ENCODE assay signal across 8 cellular contexts in the genomic region with DNA sequence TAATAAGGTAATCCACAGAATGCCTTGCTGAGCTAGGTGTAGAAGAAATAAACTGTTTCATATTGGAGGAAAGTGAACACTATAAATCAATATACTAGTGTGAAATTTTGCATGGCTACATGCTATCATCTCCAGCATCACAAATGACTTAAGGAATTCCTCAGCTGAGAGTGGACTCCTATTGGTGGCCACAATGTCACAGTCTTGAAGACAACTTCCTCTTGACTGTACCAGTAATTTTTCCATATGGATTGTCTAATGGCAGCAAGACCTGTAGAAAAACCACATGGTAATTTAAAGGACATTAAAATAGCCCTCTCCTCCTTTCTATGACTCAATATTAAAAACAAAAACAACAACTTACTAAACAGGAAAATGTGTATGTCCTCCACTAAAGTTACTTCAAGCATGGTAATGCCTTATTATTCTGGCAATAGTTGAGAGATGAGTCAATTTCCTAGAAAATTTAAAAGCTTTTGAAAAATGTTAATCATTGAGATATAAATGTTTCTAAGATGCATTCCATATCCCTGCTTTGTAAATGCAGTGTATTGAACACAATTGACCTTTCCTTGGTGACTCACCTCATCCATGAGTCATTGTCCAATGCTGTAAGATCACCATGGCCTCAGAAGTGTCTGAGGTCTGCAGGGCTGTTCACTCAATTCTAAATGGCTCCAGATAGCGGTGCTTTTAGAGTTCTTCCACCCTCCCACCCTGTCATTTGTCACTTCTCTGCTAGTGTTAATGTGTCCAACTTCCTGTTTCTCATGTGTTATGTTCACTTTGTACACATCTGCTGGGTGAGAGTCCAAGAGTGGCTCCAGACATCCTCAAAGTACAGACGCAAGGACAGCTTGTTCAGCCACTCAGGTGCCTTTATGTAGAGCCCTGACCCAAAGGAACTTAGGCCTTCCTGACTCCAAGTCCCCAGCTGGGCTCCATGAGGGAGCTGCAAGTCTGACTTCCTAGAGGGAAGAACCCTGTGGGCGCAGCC. TPM values are rescaled to one million over a fixed set of nuclear protein-coding genes. Genes with fewer than 3 reads are reported as not detected.
DNase-seq lines count a peak whose midpoint lies in the region; ATAC-seq, FAIRE-seq and TF ChIP-seq lines count a peak whose summit lies in the region.

No MANE protein-coding gene starts in this region.

- 43% methylated on average over 3 of the region's 3 CpGs for WGBS in mammary epithelial cell (ENCODE audit: low coverage, missing lambda C conversion rate)
- no CpG with 5 or more reads among the region's 3 CpGs for WGBS in trophoblast cell (ENCODE audit: extremely low coverage, insufficient coverage, insufficient read length)

- H3K4me1 ChIP-seq in mammary epithelial cell (ENCODE audit: insufficient read depth, low read length) (peaks cover 28% of the 10 kb centered on the region), trophoblast cell (ENCODE audit: control insufficient read depth in 1 of 2, insufficient read depth in 2 of 2, low read length in 2 of 2) (peaks cover 8 to 9% of the 10 kb centered on the region in 2 experiments)

- peak overlapping the region; percentile 40 for H3K4me2 ChIP-seq in mammary epithelial cell (ENCODE audit: insufficient read depth, low read depth, low read length)
- no peak overlapping the region for H3K4me2 ChIP-seq in trophoblast cell (ENCODE audit: low read length)

- peak overlapping the region; percentile 73 for H3K14ac ChIP-seq in trophoblast cell (ENCODE audit: low read length)

- H2AFZ ChIP-seq in mammary epithelial cell (ENCODE audit: low read depth, low read length): peak overlapping the region; percentile 20
- H2AFZ ChIP-seq in trophoblast cell (ENCODE audit: insufficient read depth, low read length, poor library complexity): no peak overlapping the region

- dilution Hi-C loops in mammary epithelial cell (cut with HindIII; ENCODE audit: low sequenced_read_pairs): no loop called here

- DNase-seq in GM13976 (ENCODE audit: low spot score): peak; percentile 3
- peak; percentile 35 for DNase-seq in NCI-H2029 (lab: John Stamatoyannopoulos, UW)
- DNase-seq in mammary epithelial cell: peak; percentile 91
- peak; percentile 90 to 94 for DNase-seq in trophoblast cell
- no peak for DNase-seq in NCI-H1417 treated with DMSO at 0.1 percent for 48 hours (lab: John Stamatoyannopoulos, UW)
- no peak for DNase-seq in GM12891 (ENCODE audit: insufficient read length, low spot score)
- DNase-seq in NCI-H146 treated with DMSO at 0.1 percent for 48 hours (lab: John Stamatoyannopoulos, UW; ENCODE audit: unreplicated experiment): no peak

- no TSS peak for BruUV-seq in mammary epithelial cell (replicated peaks; lab: Mats Ljungman, UMichigan)

- H4K91ac ChIP-seq in trophoblast cell (ENCODE audit: low read depth, low read length): peak overlapping the region; percentile 94

- no peaks in the 10 kb centered on the region for H4K20me1 ChIP-seq in mammary epithelial cell (ENCODE audit: insufficient read depth, low read length)

- no peaks in the 10 kb centered on the region for H3K27me3 ChIP-seq in mammary epithelial cell (ENCODE audit: insufficient read depth, low read length)
- no peaks in the 10 kb centered on the region for H3K27me3 ChIP-seq in trophoblast cell (ENCODE audit: insufficient read depth, low read length)

- peaks cover 3% of the 10 kb centered on the region for H3K9me3 ChIP-seq in mammary epithelial cell (replicated peaks; ENCODE audit: insufficient read depth, low read length)
- H3K9me3 ChIP-seq in trophoblast cell (ENCODE audit: insufficient read depth, low read depth, low read length): no peaks in the 10 kb centered on the region

- H3K4me3 ChIP-seq in mammary epithelial cell (replicated peaks in 1 of 3; ENCODE audit: insufficient read depth in 1 of 3, low read depth in 2 of 3, low read length in 3 of 3) (no peak overlapping the region), trophoblast cell (ENCODE audit: low read depth, low read length) (no peak overlapping the region)

- H2BK120ac ChIP-seq in trophoblast cell (ENCODE audit: insufficient read depth, low read length, poor library complexity): peak overlapping the region; percentile 68

- CTCF ChIA-PET in mammary epithelial cell (lab: Charles Lee; ENCODE audit: low non-redundant PET): no interaction called here

- intact Hi-C loops in mammary epithelial cell (cut with micrococcal nuclease): no loop called here

- H4K8ac ChIP-seq in trophoblast cell (ENCODE audit: low read depth, low read length): peak overlapping the region; percentile 40

- TF ChIP-seq CTCF in GM13976 (IDR thresholded peaks at IDR 0.05; ENCODE audit: borderline replicate concordance, control extremely low read depth, extremely low read depth, insufficient read depth, missing control alignments) (no peak), mammary epithelial cell (conservative IDR thresholded peaks at IDR 0.05 in 1 of 2, IDR thresholded peaks at IDR 0.05 in 1 of 2; ENCODE audit: extremely low read depth in 1 of 2, insufficient read depth in 1 of 2, low read depth in 1 of 2, low read length in 2 of 2) (no peak)

- H3K36me3 ChIP-seq in mammary epithelial cell (ENCODE audit: insufficient read depth, low read length): no peaks in the 10 kb centered on the region
- no peaks in the 10 kb centered on the region for H3K36me3 ChIP-seq in trophoblast cell (ENCODE audit: control insufficient read depth in 1 of 2, insufficient read depth in 2 of 2, low read length in 2 of 2)

- H3K18ac ChIP-seq in trophoblast cell (ENCODE audit: low read length): peak overlapping the region; percentile 3

- H3K79me1 ChIP-seq in trophoblast cell (ENCODE audit: low read length): peaks cover 10% of the 10 kb centered on the region

- H4K12ac ChIP-seq in trophoblast cell (ENCODE audit: low read depth, low read length): no peak overlapping the region

- no peak for TF ChIP-seq POLR2A in GM12891 (IDR thresholded peaks at IDR 0.05; ENCODE audit: low read depth, low read length)

- H3K9ac ChIP-seq in mammary epithelial cell (ENCODE audit: insufficient read depth, low read length): no peak overlapping the region
- no peak overlapping the region for H3K9ac ChIP-seq in trophoblast cell (ENCODE audit: low read length)

- H3K4ac ChIP-seq in trophoblast cell (ENCODE audit: low read depth, low read length): peak overlapping the region; percentile 39

- H2AK5ac ChIP-seq in trophoblast cell (ENCODE audit: low read length): peak overlapping the region; percentile 44

- in situ Hi-C loops in GM13976 (cut with MboI; ENCODE audit: low sequenced_read_pairs, unreplicated experiment) (no loop called here), mammary epithelial cell (cut with MboI; ENCODE audit: low sequenced_read_pairs in 2 of 2) (no loop called here)

- H3K27ac ChIP-seq in mammary epithelial cell (ENCODE audit: insufficient read depth, low read depth, low read length) (no peak overlapping the region), trophoblast cell (ENCODE audit: low read depth, low read length) (peak overlapping the region; percentile 85)

- FAIRE-seq in GM12891 (lab: Jason Lieb, UNC): no peak

- H3K23ac ChIP-seq in trophoblast cell (ENCODE audit: low read length): no peak overlapping the region

- no peak for ATAC-seq in GM19467 (IDR thresholded peaks at IDR 0.05; ENCODE audit: unreplicated experiment)

- H3K79me2 ChIP-seq in mammary epithelial cell (ENCODE audit: insufficient read depth, low read length) (no peaks in the 10 kb centered on the region), trophoblast cell (ENCODE audit: control insufficient read depth, insufficient read depth, low read length, poor library complexity) (peaks cover 2% of the 10 kb centered on the region)

- H2BK5ac ChIP-seq in trophoblast cell (ENCODE audit: low read depth, low read length, poor library complexity): peak overlapping the region; percentile 90

- H2BK12ac ChIP-seq in trophoblast cell (ENCODE audit: low read length): peak overlapping the region; percentile 83

TF ChIP-seq in GM12891, 5 proteins besides CTCF, POLR2A, EP300 and RAD21:
- TF ChIP-seq TAF1 (IDR thresholded peaks at IDR 0.05; ENCODE audit: low read depth, low read length) (no peak), PAX5 (IDR thresholded peaks at IDR 0.05; ENCODE audit: insufficient read depth, low read length, severe bottlenecking) (no peak), POU2F2 (IDR thresholded peaks at IDR 0.05; ENCODE audit: low read depth, low read length) (no peak), POLR2AphosphoS5 (IDR thresholded peaks at IDR 0.05; ENCODE audit: low read depth, low read length) (no peak), SPI1 (IDR thresholded peaks at IDR 0.05; ENCODE audit: low read depth, low read length) (no peak)

RNA-seq across cellular contexts. Expression of gene DNASE2B, which starts 32.8 kb away (rescaled TPM):
- total RNA-seq in mammary epithelial cell: not detected
- not detected for polyA plus RNA-seq in mammary epithelial cell
- polyA minus RNA-seq in mammary epithelial cell: not detected
- 0.05 TPM in 1 of 2 replicates, not detected in the other for polyA plus RNA-seq in trophoblast cell (2013)
- polyA plus RNA-seq in GM12891 (2012; ENCODE audit: low read depth, missing spikeins): not detected

Comparison
In these comparisons a context has a peak if more than half of its experiments do, and no peak if none do; other contexts are left out.
1. DNase-seq: peak in GM13976 (single experiment), NCI-H2029 (single experiment), mammary epithelial cell (single experiment) and trophoblast cell (2 of 2); none in NCI-H1417 treated with DMSO at 0.1 percent for 48 hours (single experiment), GM12891 (single experiment) and NCI-H146 treated with DMSO at 0.1 percent for 48 hours (single experiment).